ENCODE assay signal across 20 cellular contexts in the genomic region with DNA sequence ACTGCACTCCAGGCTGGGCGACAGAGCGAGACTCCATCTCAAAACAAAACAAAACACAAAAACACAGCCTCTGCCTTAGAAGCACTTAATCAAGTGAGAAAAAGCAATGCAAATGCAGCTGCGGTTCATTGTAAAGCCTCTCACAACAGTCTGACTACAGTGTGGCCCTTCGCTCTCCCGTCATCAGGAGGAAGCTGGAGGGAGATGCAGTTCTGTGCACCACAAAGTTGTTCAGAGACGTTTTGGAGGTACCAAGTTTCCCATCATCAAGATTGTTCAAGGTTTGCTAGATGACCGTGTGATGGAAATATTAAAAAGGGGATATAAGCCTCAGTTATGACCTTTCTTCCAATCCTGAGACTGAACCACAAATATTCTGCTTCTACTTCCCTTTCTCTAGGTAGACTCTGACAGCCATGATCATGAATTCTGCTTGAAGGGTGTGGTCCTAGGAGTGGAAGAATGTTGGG. TPM values are rescaled to one million over a fixed set of nuclear protein-coding genes. Genes with fewer than 3 reads are reported as not detected.
DNase-seq lines count a peak whose midpoint lies in the region; ATAC-seq and TF ChIP-seq lines count a peak whose summit lies in the region.
"Had no signal": no experiment of that assay in that cellular context is flagged by ENCODE, and none has a peak within 500 bp of the region (broad histone marks: within the 10 kb centered on the region; RNA-seq: fewer than 3 reads in every experiment).

No MANE protein-coding gene starts in this region.

- TF ChIP-seq CTCF in GM12864 (IDR thresholded peaks at IDR 0.05; ENCODE audit: low read depth, low read length, missing control alignments) (no peak), dorsolateral prefrontal cortex (IDR thresholded peaks at IDR 0.05 in 54 of 56, conservative IDR thresholded peaks at IDR 0.05 in 2 of 56; ENCODE audit: low read depth in 1 of 56, partially characterized antibody in 56 of 56) (no peak)

- H3K27me3 ChIP-seq in dorsolateral prefrontal cortex: no peaks in the 10 kb centered on the region
- H3K27me3 ChIP-seq: gastrocnemius medialis had no signal

- intact Hi-C loops in dorsolateral prefrontal cortex (cut with DNase I): loop anchor here (5.0 to 10.0 kb wide), 3 partner anchors 76 to 752 kb away; a partner anchor contains a TSS

- ATAC-seq in GM19035 (IDR thresholded peaks at IDR 0.05; ENCODE audit: unreplicated experiment): peak; percentile 63
- peak; percentile 66 for ATAC-seq in HG02588 (IDR thresholded peaks at IDR 0.05; ENCODE audit: unreplicated experiment)
- ATAC-seq in HG03439 (IDR thresholded peaks at IDR 0.05; ENCODE audit: unreplicated experiment): peak; percentile 67
- ATAC-seq: activated T-helper 17 cell treated with anti-CD3 and anti-CD28 coated beads, Interleukin-2, amount 50 U/mL, for 72 hours; gastrocnemius medialis; HepG2 had no signal

- peak; percentile 57 for DNase-seq in GM12864 (ENCODE audit: low read depth)
- DNase-seq in anterior cingulate cortex (lab: John Stamatoyannopoulos, UW): no peak
- DNase-seq in dorsolateral prefrontal cortex: no peak
- DNase-seq in KBM-7: no peak
- DNase-seq in NCI-H510A treated with DMSO at 0.1 percent for 48 hours (lab: John Stamatoyannopoulos, UW): no peak
- DNase-seq: DMS 273 treated with DMSO at 0.1 percent for 48 hours; endodermal cell; gastrocnemius medialis; HFFc6; islet precursor cell; NCI-H1105 treated with DMSO at 0.1 percent for 48 hours; NCI-H446 treated with DMSO at 0.1 percent for 48 hours; stimulated activated CD4-positive, alpha-beta T cell treated with anti-CD3 and anti-CD28 coated beads, Interleukin-2, amount 100 ng/mL, for 48 hours; stimulated activated naive CD4-positive, alpha-beta T cell; T-helper 2 cell had no signal

- no peak overlapping the region for H3K4me3 ChIP-seq in GM12864 (ENCODE audit: low read depth, low read length)
- no peak overlapping the region for H3K4me3 ChIP-seq in dorsolateral prefrontal cortex
- H3K4me3 ChIP-seq: gastrocnemius medialis had no signal

- no peak overlapping the region for H3K27ac ChIP-seq in dorsolateral prefrontal cortex

- in situ Hi-C loops in KBM-7 (cut with MboI; ENCODE audit: low pct_unique_long_range_greater_than_20kb, low sequenced_read_pairs): no loop called here

RNA-seq across cellular contexts. Expression of a gene that starts 40.9 kb away (rescaled TPM):
- total RNA-seq in dorsolateral prefrontal cortex: 10 to 100 TPM; 25.3 to 59.2 (median 38.7) TPM

RNA-seq across cellular contexts. Expression of a gene that starts 41.2 kb away (rescaled TPM):
- total RNA-seq in dorsolateral prefrontal cortex: 10 to 100 TPM; 11.4 to 25.3 (median 18.2) TPM
